Comparison of ENCODE assay signal across 8 cellular contexts in genomic region chr15:69462030-69462492, GRCh38. TPM values are rescaled to one million over a fixed set of nuclear protein-coding genes. Genes with fewer than 3 reads are reported as not detected.
DNase-seq lines count a peak whose midpoint lies in the region; ATAC-seq, FAIRE-seq and TF ChIP-seq lines count a peak whose summit lies in the region.

No MANE protein-coding gene starts in this region.

- H3K9me3 Mint-ChIP-seq in activated CD4-positive, alpha-beta memory T cell treated with anti-CD3 and anti-CD28 coated beads, Interleukin-2, amount 10 ng/mL, durations not matched to agents 7 days and 5 days = no peaks in the 10 kb centered on the region

- H3K27ac ChIP-seq in A549 (peak overlapping the region; percentile 90 to 92), small intestine (ENCODE audit: low read depth in 1 of 2, low read length in 1 of 2) (peak overlapping the region; percentile 3 to 63)

- TF ChIP-seq CTCF in A549 (IDR thresholded peaks at IDR 0.05) (no peak), GM10248 (IDR thresholded peaks at IDR 0.05; ENCODE audit: control extremely low read depth, extremely low read depth, low read depth, missing control alignments) (no peak)

- TF ChIP-seq POLR2A in A549 (IDR thresholded peaks at IDR 0.05; ENCODE audit: low read length) = no peak

- FAIRE-seq in A549 (lab: Jason Lieb, UNC) = no peak
- FAIRE-seq in small intestine (lab: Jason Lieb, UNC) = no peak

- peaks cover 26% of the 10 kb centered on the region for H3K4me1 Mint-ChIP-seq in activated CD4-positive, alpha-beta memory T cell treated with anti-CD3 and anti-CD28 coated beads, Interleukin-2, amount 10 ng/mL, durations not matched to agents 7 days and 5 days

- intact Hi-C loops in left ventricle myocardium superior (cut with micrococcal nuclease) = no loop called here

- H3K27ac Mint-ChIP-seq in activated CD4-positive, alpha-beta memory T cell treated with anti-CD3 and anti-CD28 coated beads, Interleukin-2, amount 10 ng/mL, durations not matched to agents 7 days and 5 days = no peak overlapping the region

- CTCF ChIA-PET in A549 (lab: Yijun Ruan, JAX) = interaction anchor here (0.7 to 9.0 kb wide), 22 partner anchors 9 to 1241 kb away, joined by 3 to 152 read pairs (median 4); partner anchors contain the start of genes RPLP1 and TLE3
- CTCF ChIA-PET in activated CD4-positive, alpha-beta memory T cell treated with anti-CD3 and anti-CD28 coated beads, Interleukin-2, amount 10 ng/mL, durations not matched to agents 7 days and 5 days (lab: Charles Lee) = interaction anchor here (0.7 to 2.9 kb wide), 21 partner anchors 9 to 1066 kb away, joined by 3 to 88 read pairs (median 5); partner anchors contain the start of genes GLCE, KIF23 and RPLP1
- CTCF ChIA-PET in GM10248 (lab: Yijun Ruan, JAX) = interaction anchor here (0.8 to 3.3 kb wide), 21 partner anchors 9 to 1073 kb away, joined by 3 to 47 read pairs (median 4); partner anchors contain the start of genes GLCE, KIF23 and RPLP1

- ATAC-seq in A549 = peak; percentile 14 to 33
- peak; percentile 8 for ATAC-seq in GM21717 (IDR thresholded peaks at IDR 0.05; ENCODE audit: unreplicated experiment)
- ATAC-seq in left ventricle myocardium superior = peak; percentile 6
- ATAC-seq in GM18520 (IDR thresholded peaks at IDR 0.05; ENCODE audit: unreplicated experiment) = no peak

- peak overlapping the region; percentile 59 for H3K4me3 ChIP-seq in A549
- H3K4me3 ChIP-seq in small intestine (ENCODE audit: low read depth in 1 of 2, low read length in 2 of 2) = peak overlapping the region in 1 of 2 donors; percentile 36

- POLR2A ChIA-PET in A549 (lab: Yijun Ruan, JAX) (interaction anchor here (0.6 to 2.9 kb wide), 17 partner anchors 9 to 1227 kb away, joined by 3 to 112 read pairs (median 4); partner anchors contain the start of genes KIF23, RPLP1 and TLE3), GM10248 (lab: Yijun Ruan, JAX) (interaction anchor here (0.7 to 3.5 kb wide), 2 partner anchors 9 to 19 kb away, joined by 6 to 49 read pairs; partner anchors contain the start of gene RPLP1)
- POLR2A ChIA-PET in activated CD4-positive, alpha-beta memory T cell treated with anti-CD3 and anti-CD28 coated beads, Interleukin-2, amount 10 ng/mL, durations not matched to agents 7 days and 5 days (lab: Charles Lee) = interaction anchor here (0.8 to 5.3 kb wide), 10 partner anchors 8 to 1030 kb away, joined by 3 to 141 read pairs (median 4); partner anchors contain the start of gene RPLP1

- H3K4me3 Mint-ChIP-seq in activated CD4-positive, alpha-beta memory T cell treated with anti-CD3 and anti-CD28 coated beads, Interleukin-2, amount 10 ng/mL, durations not matched to agents 7 days and 5 days = peak overlapping the region; percentile 84

- TF ChIP-seq RAD21 in A549 (conservative IDR thresholded peaks at IDR 0.05 in 1 of 2, IDR thresholded peaks at IDR 0.05 in 1 of 2) = no peak

- H3K36me3 Mint-ChIP-seq in activated CD4-positive, alpha-beta memory T cell treated with anti-CD3 and anti-CD28 coated beads, Interleukin-2, amount 10 ng/mL, durations not matched to agents 7 days and 5 days (ENCODE audit: low read depth) = peaks cover 6% of the 10 kb centered on the region

- TF ChIP-seq EP300 in A549 (IDR thresholded peaks at IDR 0.05) = no peak

- H3K4me1 ChIP-seq in A549 (peaks cover 28% of the 10 kb centered on the region), small intestine (ENCODE audit: control insufficient read depth in 2 of 2, insufficient read depth in 1 of 2, low read depth in 1 of 2, low read length in 1 of 2) (no peaks in the 10 kb centered on the region)

- peaks cover 15% of the 10 kb centered on the region for H3K27me3 Mint-ChIP-seq in activated CD4-positive, alpha-beta memory T cell treated with anti-CD3 and anti-CD28 coated beads, Interleukin-2, amount 10 ng/mL, durations not matched to agents 7 days and 5 days

- DNase-seq in A549 (ENCODE audit: low read depth in 1 of 2, low spot score in 1 of 2) (no peak), left ventricle myocardium superior (peak; percentile 74), small intestine (peak; percentile 40), SK-N-DZ (ENCODE audit: low spot score) (no peak), GM10248 (ENCODE audit: extremely low spot score) (no peak)
- DNase-seq in activated CD4-positive, alpha-beta memory T cell treated with anti-CD3 and anti-CD28 coated beads, Interleukin-2, amount 10 ng/mL, durations not matched to agents 7 days and 5 days = no peak

- H3K9me3 ChIP-seq in A549 (no peaks in the 10 kb centered on the region), small intestine (ENCODE audit: control insufficient read depth, low read depth) (no peaks in the 10 kb centered on the region)

- no peaks in the 10 kb centered on the region for H3K27me3 ChIP-seq in small intestine (ENCODE audit: control insufficient read depth in 2 of 2, insufficient read depth in 2 of 2, low read length in 2 of 2)

- WGBS in A549 (ENCODE audit: missing lambda C conversion rate) = 32% methylated on average over 23 of the region's 23 CpGs
- WGBS in small intestine, 3 donors = 32 to 68% (median 44%) methylated on average over 23 of the region's 23 CpGs

- H3K36me3 ChIP-seq in small intestine (ENCODE audit: control insufficient read depth in 2 of 2, insufficient read depth in 2 of 2, low read length in 2 of 2) = peaks cover 0 to 2% of the 10 kb centered on the region in 2 donors

- H3K4me2 ChIP-seq in A549 = peak overlapping the region; percentile 87

TF ChIP-seq in A549, 52 proteins besides CTCF, POLR2A, EP300 and RAD21 (continues in another document):
- no peak for TF ChIP-seq FOXS1 (CRISPR knock-in tag; IDR thresholded peaks at IDR 0.05)
- no peak for TF ChIP-seq JUNB (IDR thresholded peaks at IDR 0.05)
- TF ChIP-seq, protein P1, sequence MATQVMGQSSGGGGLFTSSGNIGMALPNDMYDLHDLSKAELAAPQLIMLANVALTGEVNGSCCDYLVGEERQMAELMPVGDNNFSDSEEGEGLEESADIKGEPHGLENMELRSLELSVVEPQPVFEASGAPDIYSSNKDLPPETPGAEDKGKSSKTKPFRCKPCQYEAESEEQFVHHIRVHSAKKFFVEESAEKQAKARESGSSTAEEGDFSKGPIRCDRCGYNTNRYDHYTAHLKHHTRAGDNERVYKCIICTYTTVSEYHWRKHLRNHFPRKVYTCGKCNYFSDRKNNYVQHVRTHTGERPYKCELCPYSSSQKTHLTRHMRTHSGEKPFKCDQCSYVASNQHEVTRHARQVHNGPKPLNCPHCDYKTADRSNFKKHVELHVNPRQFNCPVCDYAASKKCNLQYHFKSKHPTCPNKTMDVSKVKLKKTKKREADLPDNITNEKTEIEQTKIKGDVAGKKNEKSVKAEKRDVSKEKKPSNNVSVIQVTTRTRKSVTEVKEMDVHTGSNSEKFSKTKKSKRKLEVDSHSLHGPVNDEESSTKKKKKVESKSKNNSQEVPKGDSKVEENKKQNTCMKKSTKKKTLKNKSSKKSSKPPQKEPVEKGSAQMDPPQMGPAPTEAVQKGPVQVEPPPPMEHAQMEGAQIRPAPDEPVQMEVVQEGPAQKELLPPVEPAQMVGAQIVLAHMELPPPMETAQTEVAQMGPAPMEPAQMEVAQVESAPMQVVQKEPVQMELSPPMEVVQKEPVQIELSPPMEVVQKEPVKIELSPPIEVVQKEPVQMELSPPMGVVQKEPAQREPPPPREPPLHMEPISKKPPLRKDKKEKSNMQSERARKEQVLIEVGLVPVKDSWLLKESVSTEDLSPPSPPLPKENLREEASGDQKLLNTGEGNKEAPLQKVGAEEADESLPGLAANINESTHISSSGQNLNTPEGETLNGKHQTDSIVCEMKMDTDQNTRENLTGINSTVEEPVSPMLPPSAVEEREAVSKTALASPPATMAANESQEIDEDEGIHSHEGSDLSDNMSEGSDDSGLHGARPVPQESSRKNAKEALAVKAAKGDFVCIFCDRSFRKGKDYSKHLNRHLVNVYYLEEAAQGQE (IDR thresholded peaks at IDR 0.05) = no peak
- no peak for TF ChIP-seq HDAC2 (IDR thresholded peaks at IDR 0.05)
- no peak for TF ChIP-seq ZSCAN20 (CRISPR knock-in tag; IDR thresholded peaks at IDR 0.05)
- peak; percentile 20; the same call in 1 of the 2 replicates for TF ChIP-seq E2F6 (IDR thresholded peaks at IDR 0.05; ENCODE audit: borderline replicate concordance, low read depth)

RNA-seq across cellular contexts. Expression of gene RPLP1, which starts 9.4 kb away (rescaled TPM):
- polyA plus RNA-seq in A549 (2011; rRNA removed) (1,245 and 1,557 TPM in 2 replicates), A549 (2017; fragmentation: RNase III; extraction: RNeasy Plus Mini Kit Qiagen cat#74134 plus additional on column Dnase treatment) (3,637 to 4,104 TPM (median 3,948 TPM) in 3 replicates), small intestine (1,000 to 10,000 TPM in 2 of 3 donors, 100 to 1,000 TPM in 1; 975 to 2,388 (median 1,802) TPM)
- 2,903 and 3,168 TPM in 2 replicates for polyA plus RNA-seq in A549 (2012; cell fraction: cytosol; rRNA removed)
- 1,317 and 1,797 TPM in 2 replicates for polyA plus RNA-seq in A549 (2012; cell fraction: nucleus; rRNA removed)
- 558 and 606 TPM in 2 replicates for polyA minus RNA-seq in A549 (2011; rRNA and poly(A)+ RNA removed)
- 1,000 to 10,000 TPM; 1,524 to 1,535 TPM for total RNA-seq in activated CD4-positive, alpha-beta memory T cell treated with anti-CD3 and anti-CD28 coated beads, Interleukin-2, amount 10 ng/mL, durations not matched to agents 7 days and 5 days
- total RNA-seq in left ventricle myocardium superior = 1,143 TPM
- polyA plus RNA-seq in SK-N-DZ (2014; cell fraction: cytosol; rRNA removed) = 308 and 321 TPM in 2 replicates
- polyA plus RNA-seq in SK-N-DZ (2014; cell fraction: nucleus; rRNA removed) = 179 and 197 TPM in 2 replicates

RNA-seq across cellular contexts. Expression of gene KIF23, which starts 47.9 kb away (rescaled TPM):
- polyA plus RNA-seq in A549 (2011; rRNA removed) = 79.5 and 117 TPM in 2 replicates
- 43.9 and 52.7 TPM in 2 replicates for polyA plus RNA-seq in A549 (2012; cell fraction: cytosol; rRNA removed)
- 63.8 and 90.2 TPM in 2 replicates for polyA plus RNA-seq in A549 (2012; cell fraction: nucleus; rRNA removed)
- 81.8 to 93.1 TPM (median 87.9 TPM) in 3 replicates for polyA plus RNA-seq in A549 (2017; fragmentation: RNase III; extraction: RNeasy Plus Mini Kit Qiagen cat#74134 plus additional on column Dnase treatment)
- polyA minus RNA-seq in A549 (2011; rRNA and poly(A)+ RNA removed) = 83.0 and 87.7 TPM in 2 replicates
- 10 to 100 TPM; 55.7 to 60.8 TPM for total RNA-seq in activated CD4-positive, alpha-beta memory T cell treated with anti-CD3 and anti-CD28 coated beads, Interleukin-2, amount 10 ng/mL, durations not matched to agents 7 days and 5 days
- total RNA-seq in left ventricle myocardium superior = 0.45 TPM
- polyA plus RNA-seq in small intestine = 10 to 100 TPM in 1 of 3 donors, 1 to 10 TPM in 2; 1.1 to 12.1 (median 1.3) TPM
- 68.6 and 79.6 TPM in 2 replicates for polyA plus RNA-seq in SK-N-DZ (2014; cell fraction: cytosol; rRNA removed)
- polyA plus RNA-seq in SK-N-DZ (2014; cell fraction: nucleus; rRNA removed) = 194 and 199 TPM in 2 replicates

Comparison
In these comparisons a context has a peak if more than half of its experiments do, and no peak if none do; other contexts are left out.
1. DNase-seq: peak in left ventricle myocardium superior (single experiment) and small intestine (single experiment); none in A549 (0 of 2), activated CD4-positive, alpha-beta memory T cell treated with anti-CD3 and anti-CD28 coated beads, Interleukin-2, amount 10 ng/mL, durations not matched to agents 7 days and 5 days (single experiment), SK-N-DZ (single experiment) and GM10248 (single experiment).
2. RNA of gene KIF23, which starts 47.9 kb away (total RNA-seq): 55.7 to 60.8 TPM in activated CD4-positive, alpha-beta memory T cell treated with anti-CD3 and anti-CD28 coated beads, Interleukin-2, amount 10 ng/mL, durations not matched to agents 7 days and 5 days; 0.45 TPM in left ventricle myocardium superior (single experiment); every median in the first group is over 10 times any median in the second.